Comparison of ENCODE assay signal across 13 cellular contexts in the genomic region with DNA sequence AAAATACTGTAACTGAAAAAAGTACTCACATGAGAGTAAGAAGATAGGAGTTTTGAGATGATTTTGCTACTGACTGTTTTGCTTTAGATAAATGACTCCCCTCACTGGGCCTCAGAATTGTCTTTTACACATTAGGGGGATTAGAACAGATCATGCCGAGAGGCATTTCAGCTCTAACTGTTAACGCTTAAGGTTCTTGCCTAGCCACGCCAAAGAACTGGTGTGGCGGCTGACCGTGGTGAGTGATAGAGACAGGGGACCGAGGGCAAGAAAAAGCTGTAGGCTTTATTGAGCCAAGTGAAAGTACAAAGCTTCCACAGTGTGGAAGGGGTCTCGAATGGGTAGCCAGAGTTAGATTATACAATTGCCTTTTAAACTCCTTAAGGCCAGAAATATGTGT.
DNase-seq lines count a peak whose midpoint lies in the region; ATAC-seq and TF ChIP-seq lines count a peak whose summit lies in the region.
"Had no signal": no experiment of that assay in that cellular context is flagged by ENCODE, and none has a peak within 500 bp of the region (broad histone marks: within the 10 kb centered on the region; RNA-seq: fewer than 3 reads in every experiment).

No MANE protein-coding gene starts in this region.

- H3K18ac ChIP-seq in mesendoderm (ENCODE audit: low read length): no peak overlapping the region

- no peaks in the 10 kb centered on the region for H3K9me2 ChIP-seq in GM23338 (ENCODE audit: insufficient read depth)

- no peak overlapping the region for H2AFZ ChIP-seq in GM23338

- H3K36me3 ChIP-seq in GM23338 (ENCODE audit: insufficient read depth): no peaks in the 10 kb centered on the region
- no peaks in the 10 kb centered on the region for H3K36me3 ChIP-seq in mesendoderm (ENCODE audit: control insufficient read depth, insufficient read depth, low read length)
- H3K36me3 ChIP-seq: BLaER1 treated with 17β-estradiol and CSF1 and Interleukin-3, amounts not matched to agents 10 nM and 100 nM had no signal

- no peaks in the 10 kb centered on the region for H3K79me1 ChIP-seq in mesendoderm (ENCODE audit: low read length)

- WGBS in mesendoderm (ENCODE audit: extremely low coverage, insufficient coverage, low lambda C conversion rate): no CpG with 5 or more reads among the region's 7 CpGs

- no peak overlapping the region for H3K4me2 ChIP-seq in GM23338
- H3K4me2 ChIP-seq in mesendoderm (ENCODE audit: low read length): no peak overlapping the region
- H3K4me2 ChIP-seq: BLaER1 treated with 17β-estradiol and CSF1 and Interleukin-3, amounts not matched to agents 10 nM and 100 nM had no signal

- POLR2A ChIA-PET in WTC11 (lab: Charles Lee): no interaction called here

- H3F3A ChIP-seq in GM23338 (replicated peaks; ENCODE audit: low read depth): no peaks in the 10 kb centered on the region

- no peak overlapping the region for H2BK120ac ChIP-seq in mesendoderm (ENCODE audit: low read depth, low read length)

- H3K79me2 ChIP-seq in GM23338 (replicated peaks; ENCODE audit: insufficient read depth) (no peaks in the 10 kb centered on the region), mesendoderm (ENCODE audit: control insufficient read depth, insufficient read depth, low read length) (no peaks in the 10 kb centered on the region)

- no peak overlapping the region for H2AK5ac ChIP-seq in mesendoderm (ENCODE audit: low read length)

- ATAC-seq in GM23338 (no peak; the same call in 2 of the 3 replicates), WTC11 (peak; percentile 55; the same call in 1 of the 2 replicates)
- ATAC-seq: GM12878 had no signal

- H2BK5ac ChIP-seq in mesendoderm (ENCODE audit: low read length): no peak overlapping the region

- no peak overlapping the region for H2BK15ac ChIP-seq in mesendoderm (replicated peaks; ENCODE audit: low read depth)

- no peak overlapping the region for H3K4ac ChIP-seq in mesendoderm (ENCODE audit: low read depth, low read length)

- H3K27ac Mint-ChIP-seq in GM23338: 0 out of 2 replicates have a peak overlapping the region, but pooled peaks have one; percentile 30
- no peak overlapping the region for H3K27ac Mint-ChIP-seq in WTC11
- peak overlapping the region; percentile 15 for H3K27ac Mint-ChIP-seq in progenitor cell of endocrine pancreas
- no peak overlapping the region for H3K27ac Mint-ChIP-seq in activated naive CD8-positive, alpha-beta T cell treated with anti-CD3 and anti-CD28 coated beads for 36 hours
- H3K27ac Mint-ChIP-seq: CD4-positive, CD25-positive, alpha-beta regulatory T cell had no signal

- DNase-seq in GM23338 (ENCODE audit: low spot score) (no peak), WTC11 (ENCODE audit: low spot score) (no peak), mesendoderm (peak; percentile 7), progenitor cell of endocrine pancreas (ENCODE audit: low spot score, unreplicated experiment) (no peak), AML-193 (lab: John Stamatoyannopoulos, UW) (no peak), middle frontal gyrus (ENCODE audit: extremely low spot score, low spot score) (no peak)
- DNase-seq in activated naive CD8-positive, alpha-beta T cell treated with anti-CD3 and anti-CD28 coated beads for 36 hours: no peak
- DNase-seq: 8988T; Calu3; CD4-positive, CD25-positive, alpha-beta regulatory T cell; DMS 273 treated with DMSO at 0.1 percent for 48 hours had no signal

- H3K4me3 Mint-ChIP-seq in GM23338 (no peak overlapping the region), WTC11 (no peak overlapping the region), progenitor cell of endocrine pancreas (ENCODE audit: low read depth) (no peak overlapping the region)
- H3K4me3 Mint-ChIP-seq in activated naive CD8-positive, alpha-beta T cell treated with anti-CD3 and anti-CD28 coated beads for 36 hours: no peak overlapping the region
- H3K4me3 Mint-ChIP-seq: CD4-positive, CD25-positive, alpha-beta regulatory T cell had no signal

- H3K4me1 Mint-ChIP-seq in GM23338 (peaks cover 17% of the 10 kb centered on the region), WTC11 (peaks cover 27% of the 10 kb centered on the region), progenitor cell of endocrine pancreas (ENCODE audit: low read depth) (peaks cover 20% of the 10 kb centered on the region)
- H3K4me1 Mint-ChIP-seq in activated naive CD8-positive, alpha-beta T cell treated with anti-CD3 and anti-CD28 coated beads for 36 hours: no peaks in the 10 kb centered on the region
- H3K4me1 Mint-ChIP-seq: CD4-positive, CD25-positive, alpha-beta regulatory T cell had no signal

- TF ChIP-seq CTCF in GM23338 (conservative IDR thresholded peaks at IDR 0.05; ENCODE audit: low read depth in 2 of 2) (no peak), WTC11 (IDR thresholded peaks at IDR 0.05) (no peak), progenitor cell of endocrine pancreas (IDR thresholded peaks at IDR 0.05; ENCODE audit: unreplicated experiment) (no peak)

- H4K8ac ChIP-seq in mesendoderm (ENCODE audit: low read depth, low read length): no peak overlapping the region

- H4K5ac ChIP-seq in mesendoderm (ENCODE audit: low read length): no peak overlapping the region

- H3K4me3 ChIP-seq in GM23338 (no peak overlapping the region), mesendoderm (ENCODE audit: low read length) (no peak overlapping the region)
- H3K4me3 ChIP-seq: BLaER1 treated with 17β-estradiol and CSF1 and Interleukin-3, amounts not matched to agents 10 nM and 100 nM; GM12878 had no signal

- H3K4me1 ChIP-seq in GM23338 (ENCODE audit: insufficient read depth): peaks cover 10% of the 10 kb centered on the region
- no peaks in the 10 kb centered on the region for H3K4me1 ChIP-seq in mesendoderm (ENCODE audit: control insufficient read depth, low read depth, low read length)
- H3K4me1 ChIP-seq: BLaER1 treated with 17β-estradiol and CSF1 and Interleukin-3, amounts not matched to agents 10 nM and 100 nM had no signal

- no peak overlapping the region for H3K56ac ChIP-seq in mesendoderm (ENCODE audit: low read length)

- H3K23ac ChIP-seq in mesendoderm (ENCODE audit: low read length): no peak overlapping the region

- no peak overlapping the region for H3K9ac ChIP-seq in mesendoderm (ENCODE audit: low read length)
- H3K9ac ChIP-seq: BLaER1 treated with 17β-estradiol and CSF1 and Interleukin-3, amounts not matched to agents 10 nM and 100 nM had no signal

- CTCF ChIA-PET in WTC11 (lab: Charles Lee): no interaction called here

- H3K27me3 Mint-ChIP-seq in GM23338 (ENCODE audit: insufficient read depth, low read depth, poor library complexity) (no peaks in the 10 kb centered on the region), WTC11 (ENCODE audit: low read depth) (no peaks in the 10 kb centered on the region), progenitor cell of endocrine pancreas (no peaks in the 10 kb centered on the region)
- H3K27me3 Mint-ChIP-seq in activated naive CD8-positive, alpha-beta T cell treated with anti-CD3 and anti-CD28 coated beads for 36 hours: no peaks in the 10 kb centered on the region
- H3K27me3 Mint-ChIP-seq: CD4-positive, CD25-positive, alpha-beta regulatory T cell had no signal

- H3K36me3 Mint-ChIP-seq in GM23338 (ENCODE audit: low read depth) (no peaks in the 10 kb centered on the region), WTC11 (no peaks in the 10 kb centered on the region), progenitor cell of endocrine pancreas (ENCODE audit: insufficient read depth) (no peaks in the 10 kb centered on the region)
- no peaks in the 10 kb centered on the region for H3K36me3 Mint-ChIP-seq in activated naive CD8-positive, alpha-beta T cell treated with anti-CD3 and anti-CD28 coated beads for 36 hours
- H3K36me3 Mint-ChIP-seq: CD4-positive, CD25-positive, alpha-beta regulatory T cell had no signal

- H3K27me3 ChIP-seq in GM23338 (ENCODE audit: insufficient read depth) (no peaks in the 10 kb centered on the region), mesendoderm (ENCODE audit: insufficient read depth, low read length, poor library complexity) (no peaks in the 10 kb centered on the region)
- H3K27me3 ChIP-seq: BLaER1 treated with 17β-estradiol and CSF1 and Interleukin-3, amounts not matched to agents 10 nM and 100 nM had no signal

- H3K27ac ChIP-seq in GM23338 (ENCODE audit: low read depth): no peak overlapping the region
- H3K27ac ChIP-seq in mesendoderm (ENCODE audit: low read depth, low read length): no peak overlapping the region
- H3K27ac ChIP-seq: BLaER1 treated with 17β-estradiol and CSF1 and Interleukin-3, amounts not matched to agents 10 nM and 100 nM had no signal

- H4K20me1 ChIP-seq in GM23338 (replicated peaks; ENCODE audit: insufficient read depth): no peaks in the 10 kb centered on the region
- H4K20me1 ChIP-seq: BLaER1 treated with 17β-estradiol and CSF1 and Interleukin-3, amounts not matched to agents 10 nM and 100 nM had no signal

- no peaks in the 10 kb centered on the region for H3K9me3 Mint-ChIP-seq in GM23338
- H3K9me3 Mint-ChIP-seq in WTC11: no peaks in the 10 kb centered on the region
- no peaks in the 10 kb centered on the region for H3K9me3 Mint-ChIP-seq in progenitor cell of endocrine pancreas (ENCODE audit: low read depth)
- no peaks in the 10 kb centered on the region for H3K9me3 Mint-ChIP-seq in activated naive CD8-positive, alpha-beta T cell treated with anti-CD3 and anti-CD28 coated beads for 36 hours

TF ChIP-seq in GM23338, 12 proteins besides CTCF, POLR2A, EP300 and RAD21 (continues in another document):
- no peak for TF ChIP-seq STAT1 (IDR thresholded peaks at IDR 0.05; ENCODE audit: unreplicated experiment)
- TF ChIP-seq POLR2AphosphoS5 (IDR thresholded peaks at IDR 0.05; ENCODE audit: low read depth): no peak
- TF ChIP-seq EZH2phosphoT487 (IDR thresholded peaks at IDR 0.05; ENCODE audit: unreplicated experiment): no peak

TF ChIP-seq in WTC11, 78 proteins besides CTCF, POLR2A, EP300 and RAD21 (continues in another document):
- no peak for TF ChIP-seq ZNF281 (CRISPR knock-in tag; IDR thresholded peaks at IDR 0.05)
- no peak for TF ChIP-seq TP53 (CRISPR knock-in tag; IDR thresholded peaks at IDR 0.05)

Comparison
In these comparisons a context has a peak if more than half of its experiments do, and no peak if none do; other contexts are left out.
1. H3K27ac Mint-ChIP-seq: peak in GM23338 (single experiment) and progenitor cell of endocrine pancreas (single experiment); none in WTC11 (single experiment) and activated naive CD8-positive, alpha-beta T cell treated with anti-CD3 and anti-CD28 coated beads for 36 hours (single experiment).